Comparison of ENCODE assay signal across 1 cellular context in genomic region chr3:50121416-50122032, GRCh38.
TF ChIP-seq lines count a peak whose summit lies in the region.

No MANE protein-coding gene starts in this region.

TF ChIP-seq in GM23338, 12 proteins besides CTCF, POLR2A, EP300 and RAD21 (continued from another document):
- TF ChIP-seq REST (IDR thresholded peaks at IDR 0.05; ENCODE audit: unreplicated experiment) (no peak), JUNB (IDR thresholded peaks at IDR 0.05; ENCODE audit: unreplicated experiment) (no peak), NANOG (IDR thresholded peaks at IDR 0.05; ENCODE audit: borderline replicate concordance) (no peak)
